ENCODE assay signal across 8 cellular contexts in genomic region chr6:26595669-26596269, GRCh38. TPM values are rescaled to one million over a fixed set of nuclear protein-coding genes. Genes with fewer than 3 reads are reported as not detected.
DNase-seq lines count a peak whose midpoint lies in the region; ATAC-seq, FAIRE-seq and TF ChIP-seq lines count a peak whose summit lies in the region.

No MANE protein-coding gene starts in this region.

- H3K27me3 ChIP-seq in cardiac muscle cell: peaks cover 22% of the 10 kb centered on the region
- H3K27me3 ChIP-seq in pancreas: peaks cover 0 to 35% (median 3%) of the 10 kb centered on the region in 4 donors
- peaks cover 0 to 33% of the 10 kb centered on the region in 2 donors for H3K27me3 ChIP-seq in tibial artery

- FAIRE-seq in pancreas (lab: Jason Lieb, UNC): no peak

- H3K27ac ChIP-seq in cardiac muscle cell: no peak overlapping the region
- H3K27ac ChIP-seq in pancreas: peak overlapping the region in 3 of 4 donors; percentile 64 to 86 (median 85)
- peak overlapping the region; percentile 91 to 94 for H3K27ac ChIP-seq in tibial artery

- H3K4me1 ChIP-seq in cardiac muscle cell (ENCODE audit: low read depth): no peaks in the 10 kb centered on the region
- peaks cover 0 to 18% (median 0%) of the 10 kb centered on the region in 3 donors for H3K4me1 ChIP-seq in pancreas
- peaks cover 0 to 17% (median 10%) of the 10 kb centered on the region in 4 donors for H3K4me1 ChIP-seq in tibial artery

- H3K27me3 Mint-ChIP-seq in activated naive CD8-positive, alpha-beta T cell treated with anti-CD3 and anti-CD28 coated beads for 36 hours: peaks cover 21% of the 10 kb centered on the region

- H3K9me3 Mint-ChIP-seq in activated naive CD8-positive, alpha-beta T cell treated with anti-CD3 and anti-CD28 coated beads for 36 hours: no peaks in the 10 kb centered on the region

- no peak overlapping the region for H3K27ac Mint-ChIP-seq in activated naive CD8-positive, alpha-beta T cell treated with anti-CD3 and anti-CD28 coated beads for 36 hours

- intact Hi-C loops in pancreas (cut with DNase I): loop anchor here in 1 of 3 donors (5.0 kb wide), 1 partner anchor 253 kb away; no protein-coding TSS in a partner anchor
- intact Hi-C loops in tibial artery (cut with DNase I; ENCODE audit: low total_unique reads): loop anchor here (5.0 kb wide), 1 partner anchor 253 kb away; no protein-coding TSS in a partner anchor

- TF ChIP-seq CTCF in HFF-Myc (IDR thresholded peaks at IDR 0.05; ENCODE audit: low read depth, low read length, missing control alignments) (peak; percentile 95), cardiac muscle cell (IDR thresholded peaks at IDR 0.05; ENCODE audit: low read depth, low read length) (peak; percentile 96), pancreas (IDR thresholded peaks at IDR 0.05) (peak; percentile 93 to 96 (median 94)), tibial artery (IDR thresholded peaks at IDR 0.05) (peak; percentile 90 to 97)

- H3K9me3 ChIP-seq in cardiac muscle cell (ENCODE audit: low read depth): no peaks in the 10 kb centered on the region
- H3K9me3 ChIP-seq in pancreas: no peaks in the 10 kb centered on the region
- no peaks in the 10 kb centered on the region for H3K9me3 ChIP-seq in tibial artery

- DNase-seq in GM03348 (ENCODE audit: low spot score) (peak; percentile 88), HFF-Myc (ENCODE audit: extremely low read depth, low read depth) (peak; percentile 71), NCI-H1092 treated with DMSO at 0.1 percent for 48 hours (lab: John Stamatoyannopoulos, UW) (peak; percentile 78), SKM-1 (lab: John Stamatoyannopoulos, UW; ENCODE audit: unreplicated experiment) (peak; percentile 64), cardiac muscle cell (ENCODE audit: low read depth in 1 of 2, low spot score in 1 of 2) (peak; percentile 90 to 96), pancreas (peak; percentile 75 to 97 (median 87)), tibial artery (peak; percentile 92 to 94)
- peak; percentile 85 for DNase-seq in activated naive CD8-positive, alpha-beta T cell treated with anti-CD3 and anti-CD28 coated beads for 36 hours

- WGBS in pancreas, 2 donors: 1% methylated on average over 39 of the region's 39 CpGs

- peaks cover 30% of the 10 kb centered on the region for H3K36me3 Mint-ChIP-seq in activated naive CD8-positive, alpha-beta T cell treated with anti-CD3 and anti-CD28 coated beads for 36 hours

- peak; percentile 81 to 93 (median 86) for ATAC-seq in pancreas

- no peak overlapping the region for H3K4me3 Mint-ChIP-seq in activated naive CD8-positive, alpha-beta T cell treated with anti-CD3 and anti-CD28 coated beads for 36 hours

- peak overlapping the region; percentile 75 for H3K4me3 ChIP-seq in HFF-Myc (replicated peaks; ENCODE audit: low read depth, low read length)
- peak overlapping the region; percentile 64 for H3K4me3 ChIP-seq in cardiac muscle cell
- H3K4me3 ChIP-seq in pancreas: peak overlapping the region; percentile 19 to 95 (median 90)
- H3K4me3 ChIP-seq in tibial artery: peak overlapping the region; percentile 93 to 98

- peaks cover 35% of the 10 kb centered on the region for H3K4me1 Mint-ChIP-seq in activated naive CD8-positive, alpha-beta T cell treated with anti-CD3 and anti-CD28 coated beads for 36 hours

- peaks cover 5% of the 10 kb centered on the region for H3K36me3 ChIP-seq in cardiac muscle cell
- H3K36me3 ChIP-seq in pancreas: peaks cover 0 to 5% (median 0%) of the 10 kb centered on the region in 3 donors
- H3K36me3 ChIP-seq in tibial artery: peaks cover 9 to 28% (median 21%) of the 10 kb centered on the region in 3 donors

RNA-seq across cellular contexts. Expression of gene ABT1, which starts 1.0 kb away (rescaled TPM):
- 10 to 100 TPM; 44.5 to 45.8 TPM for total RNA-seq in activated naive CD8-positive, alpha-beta T cell treated with anti-CD3 and anti-CD28 coated beads for 36 hours
- total RNA-seq in cardiac muscle cell (21.2 and 25.4 TPM in 2 replicates), pancreas (1 to 10 TPM; 3.5 to 6.9 (median 5.5) TPM)
- polyA plus RNA-seq in cardiac muscle cell (27.0 and 30.2 TPM in 2 replicates), pancreas (10 to 100 TPM in 1 of 2 donors, 1 to 10 TPM in 1; 5.7 to 10.2 TPM)

RNA-seq across cellular contexts. Expression of gene HMGN4, which starts 57.6 kb away (rescaled TPM):
- 10 to 100 TPM; 89.2 to 90.1 TPM for total RNA-seq in activated naive CD8-positive, alpha-beta T cell treated with anti-CD3 and anti-CD28 coated beads for 36 hours
- total RNA-seq in cardiac muscle cell (56.6 and 57.1 TPM in 2 replicates), pancreas (10 to 100 TPM; 10.8 to 24.2 (median 13.2) TPM)
- polyA plus RNA-seq in cardiac muscle cell (54.7 and 62.4 TPM in 2 replicates), pancreas (10 to 100 TPM in 1 of 2 donors, 1 to 10 TPM in 1; 8.8 to 20.1 TPM)
